In genomic region chr4:41718907-41719306, GRCh38 we compare ENCODE assay signal across 22 cellular contexts. TPM values are rescaled to one million over a fixed set of nuclear protein-coding genes. Genes with fewer than 3 reads are reported as not detected.
DNase-seq lines count a peak whose midpoint lies in the region; ATAC-seq and TF ChIP-seq lines count a peak whose summit lies in the region.
"Had no signal": no experiment of that assay in that cellular context is flagged by ENCODE, and none has a peak within 500 bp of the region (broad histone marks: within the 10 kb centered on the region; RNA-seq: fewer than 3 reads in every experiment).

No MANE protein-coding gene starts in this region.

- H3K27me3 ChIP-seq in ACC112 (ENCODE audit: insufficient read depth, low read length) (no peaks in the 10 kb centered on the region; the same call in none of the 2 replicates), adipocyte (replicated peaks; ENCODE audit: control insufficient read depth, insufficient read depth, low read length) (peaks cover 9% of the 10 kb centered on the region), spleen (replicated peaks in 1 of 7) (peaks cover 0 to 29% (median 0%) of the 10 kb centered on the region in 7 donors)
- H3K27me3 ChIP-seq: brain microvascular endothelial cell, sigmoid colon had no signal

- no peak overlapping the region for H3K4me3 ChIP-seq in ACC112 (ENCODE audit: low read depth, low read length)
- no peak overlapping the region for H3K4me3 ChIP-seq in HFF-Myc (replicated peaks; ENCODE audit: low read depth, low read length)
- no peak overlapping the region for H3K4me3 ChIP-seq in adipocyte (ENCODE audit: low read length)
- H3K4me3 ChIP-seq in fibroblast of mammary gland (ENCODE audit: control insufficient read depth, low read depth, low read length), result no peak overlapping the region
- H3K4me3 ChIP-seq in spleen, result no peak overlapping the region
- H3K4me3 ChIP-seq: hepatocyte, sigmoid colon, upper lobe of right lung had no signal

- H3K4me1 ChIP-seq in ACC112 (ENCODE audit: control insufficient read depth, insufficient read depth, low read length, unreplicated experiment), result peaks cover 10% of the 10 kb centered on the region
- H3K4me1 ChIP-seq in adipocyte (ENCODE audit: control insufficient read depth, insufficient read depth, low read length), result no peaks in the 10 kb centered on the region
- no peaks in the 10 kb centered on the region for H3K4me1 ChIP-seq in spleen
- H3K4me1 ChIP-seq: sigmoid colon, upper lobe of right lung had no signal

- intact Hi-C loops in spleen (cut with DNase I; ENCODE audit: low total_unique reads), result no loop called here

- H3K79me2 ChIP-seq in ACC112 (ENCODE audit: control insufficient read depth, insufficient read depth, low read length, unreplicated experiment), result no peaks in the 10 kb centered on the region
- H3K79me2 ChIP-seq: hepatocyte had no signal

- H2AFZ ChIP-seq in ACC112 (ENCODE audit: low read length, unreplicated experiment), result no peak overlapping the region
- H2AFZ ChIP-seq: hepatocyte had no signal

- TF ChIP-seq CTCF in HFF-Myc (IDR thresholded peaks at IDR 0.05; ENCODE audit: low read depth, low read length, missing control alignments) (no peak), fibroblast of mammary gland (conservative IDR thresholded peaks at IDR 0.05; ENCODE audit: control insufficient read depth, insufficient read depth, low read depth, low read length) (no peak), spleen (IDR thresholded peaks at IDR 0.05 in 8 of 11, conservative IDR thresholded peaks at IDR 0.05 in 3 of 11) (no peak)

- DNase-seq in HFF-Myc (ENCODE audit: extremely low read depth, low read depth), result peak; percentile 7
- peak; percentile 24 for DNase-seq in adipocyte (ENCODE audit: low read depth)
- DNase-seq in fibroblast of mammary gland (ENCODE audit: low read depth), result peak; percentile 28
- DNase-seq in activated naive CD4-positive, alpha-beta T cell treated with anti-CD3 and anti-CD28 coated beads, Interleukin-2, amount 50 U/mL, for 16 hours, result no peak
- DNase-seq in NCI-H526 treated with DMSO at 0.1 percent for 48 hours (lab: John Stamatoyannopoulos, UW), result no peak
- DNase-seq in spleen, result no peak
- DNase-seq: ACHN, brain microvascular endothelial cell, NCI-H2081, sigmoid colon, upper lobe of right lung, WERI-Rb-1 had no signal

- ATAC-seq in GM18519 (IDR thresholded peaks at IDR 0.05; ENCODE audit: low FRiP score, unreplicated experiment), result no peak
- ATAC-seq: activated T-helper 17 cell treated with anti-CD3 and anti-CD28 coated beads, Interleukin-2, amount 50 U/mL, for 72 hours; Panc1; upper lobe of right lung had no signal

- H3K9me3 ChIP-seq in adipocyte (ENCODE audit: control insufficient read depth, low read length), result no peaks in the 10 kb centered on the region
- H3K9me3 ChIP-seq in spleen, result no peaks in the 10 kb centered on the region
- H3K9me3 ChIP-seq: sigmoid colon, upper lobe of right lung had no signal

- H3K36me3 ChIP-seq in ACC112 (ENCODE audit: insufficient read depth, low read length), result no peaks in the 10 kb centered on the region
- H3K36me3 ChIP-seq in adipocyte (ENCODE audit: control insufficient read depth, insufficient read depth, low read length, severe bottlenecking), result no peaks in the 10 kb centered on the region
- H3K36me3 ChIP-seq in spleen, result no peaks in the 10 kb centered on the region
- H3K36me3 ChIP-seq: brain microvascular endothelial cell, sigmoid colon, upper lobe of right lung, WERI-Rb-1 had no signal

- TF ChIP-seq POLR2A in spleen (IDR thresholded peaks at IDR 0.05), result no peak

- H3K27ac ChIP-seq in ACC112 (ENCODE audit: low read depth, low read length) (peak overlapping the region; percentile 58), spleen (no peak overlapping the region)
- H3K27ac ChIP-seq: brain microvascular endothelial cell, hepatocyte, sigmoid colon, upper lobe of right lung, WERI-Rb-1 had no signal

- no peak overlapping the region for H3K9ac ChIP-seq in adipocyte (ENCODE audit: low read length)

RNA-seq across cellular contexts. Expression of gene PHOX2B, which starts 29.6 kb away (rescaled TPM):
- not detected for total RNA-seq in spleen
- under 1 TPM in 1 of 3 donors, not detected in 2; 0.03 TPM for polyA plus RNA-seq in spleen
- total RNA-seq: activated T-helper 17 cell treated with anti-CD3 and anti-CD28 coated beads, Interleukin-2, amount 50 U/mL, for 72 hours; hepatocyte; liver; NCI-H460; progenitor cell of endocrine pancreas; SK-MEL-5; upper lobe of right lung had no signal
- polyA plus RNA-seq: CD14-positive monocyte, hepatocyte, liver had no signal

Comparison
In these comparisons a context has a peak if more than half of its experiments do, and no peak if none do; other contexts are left out.
1. DNase-seq: peak in HFF-Myc (single experiment), adipocyte (single experiment) and fibroblast of mammary gland (single experiment); none in activated naive CD4-positive, alpha-beta T cell treated with anti-CD3 and anti-CD28 coated beads, Interleukin-2, amount 50 U/mL, for 16 hours (single experiment), NCI-H526 treated with DMSO at 0.1 percent for 48 hours (single experiment) and spleen (single experiment).